In the genomic region with DNA sequence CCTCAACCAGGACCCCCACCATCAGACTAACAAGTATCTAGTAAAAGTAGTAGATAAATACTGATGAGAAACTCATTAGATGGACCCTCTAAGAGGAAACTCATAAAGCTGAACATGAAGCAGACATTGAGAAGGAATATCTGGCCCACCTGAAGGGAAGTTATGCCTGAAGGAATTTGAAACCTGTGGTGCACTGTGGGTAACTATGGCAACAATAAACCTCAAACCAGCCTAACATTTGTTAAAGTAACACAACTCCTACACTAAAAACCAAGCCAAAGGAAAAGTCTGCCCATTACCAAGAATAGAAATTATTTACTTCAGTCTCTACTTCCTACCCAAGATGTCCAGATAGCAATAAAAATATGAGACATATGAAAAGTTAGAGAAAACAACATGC, we compare ENCODE assay signal across 21 cellular contexts. TPM values are rescaled to one million over a fixed set of nuclear protein-coding genes. Genes with fewer than 3 reads are reported as not detected.
A peak's percentile ranks its signal among the peaks of the same experiment; 100 is the strongest.
DNase-seq lines count a peak whose midpoint lies in the region; ATAC-seq, FAIRE-seq and TF ChIP-seq lines count a peak whose summit lies in the region.
"Had no signal": no experiment of that assay in that cellular context is flagged by ENCODE, and none has a peak within 500 bp of the region (broad histone marks: within the 10 kb centered on the region; RNA-seq: fewer than 3 reads in every experiment).

No MANE protein-coding gene starts in this region.

- intact Hi-C loops in CD4-positive, alpha-beta T cell (cut with DNase I, micrococcal nuclease), result no loop called here

- H4K20me1 ChIP-seq in astrocyte (ENCODE audit: insufficient read depth, low read length), result no peaks in the 10 kb centered on the region
- H4K20me1 ChIP-seq: BLaER1 treated with 17β-estradiol and CSF1 and Interleukin-3, amounts not matched to agents 10 nM and 100 nM had no signal

- H3K36me3 ChIP-seq in astrocyte (ENCODE audit: insufficient read depth, low read length), result no peaks in the 10 kb centered on the region
- H3K36me3 ChIP-seq: SJCRH30 had no signal

- H3K9ac ChIP-seq in astrocyte (ENCODE audit: low read length), result no peak overlapping the region
- H3K9ac ChIP-seq: BLaER1 treated with 17β-estradiol and CSF1 and Interleukin-3, amounts not matched to agents 10 nM and 100 nM had no signal

- H3K9me3 ChIP-seq in astrocyte (ENCODE audit: insufficient read depth, low read depth, low read length), result no peaks in the 10 kb centered on the region
- no peaks in the 10 kb centered on the region for H3K9me3 ChIP-seq in CD4-positive, alpha-beta T cell (ENCODE audit: control insufficient read depth, low read length)
- H3K9me3 ChIP-seq: A549, SJCRH30 had no signal

- H3K27ac Mint-ChIP-seq in astrocyte (ENCODE audit: unreplicated experiment) (no peak overlapping the region), naive B cell (peak overlapping the region in 4 of 6 donors; percentile 5 to 47 (median 20))
- no peak overlapping the region for H3K27ac Mint-ChIP-seq in CD4-positive, alpha-beta T cell

- H3K27ac ChIP-seq in astrocyte (ENCODE audit: low read depth, low read length), result no peak overlapping the region
- no peak overlapping the region for H3K27ac ChIP-seq in CD4-positive, alpha-beta T cell (ENCODE audit: low read depth, low read length)
- H3K27ac ChIP-seq: A549; BLaER1 treated with 17β-estradiol and CSF1 and Interleukin-3, amounts not matched to agents 10 nM and 100 nM; PC-9; SJCRH30 had no signal

- POLR2A ChIA-PET in CD4-positive, alpha-beta T cell (lab: Charles Lee), result no interaction called here

- no peaks in the 10 kb centered on the region for H3K79me2 ChIP-seq in astrocyte (ENCODE audit: insufficient read depth, low read length)

- TF ChIP-seq CTCF in HFF-Myc (IDR thresholded peaks at IDR 0.05; ENCODE audit: low read depth, low read length, missing control alignments) (no peak), astrocyte (IDR thresholded peaks at IDR 0.05; ENCODE audit: insufficient read depth, low read depth, low read length) (no peak)
- TF ChIP-seq CTCF in CD4-positive, alpha-beta T cell (IDR thresholded peaks at IDR 0.05), result no peak

- H3K27me3 ChIP-seq in astrocyte (ENCODE audit: insufficient read depth, low read length), result no peaks in the 10 kb centered on the region
- no peaks in the 10 kb centered on the region for H3K27me3 ChIP-seq in CD4-positive, alpha-beta T cell (ENCODE audit: control insufficient read depth, insufficient read depth, low read length)
- H3K27me3 ChIP-seq: BLaER1 treated with 17β-estradiol and CSF1 and Interleukin-3, amounts not matched to agents 10 nM and 100 nM; SJCRH30 had no signal

- H3K36me3 Mint-ChIP-seq in astrocyte (ENCODE audit: low read depth, unreplicated experiment) (peaks cover 10% of the 10 kb centered on the region), naive B cell (peaks cover 12 to 13% of the 10 kb centered on the region in 2 donors)
- peaks cover 76% of the 10 kb centered on the region for H3K36me3 Mint-ChIP-seq in CD4-positive, alpha-beta T cell (ENCODE audit: low read depth)

- H3K4me1 Mint-ChIP-seq in astrocyte (ENCODE audit: low read depth, unreplicated experiment) (peaks cover 4% of the 10 kb centered on the region), naive B cell (peaks cover 10 to 21% (median 11%) of the 10 kb centered on the region in 3 donors)
- no peaks in the 10 kb centered on the region for H3K4me1 Mint-ChIP-seq in CD4-positive, alpha-beta T cell (ENCODE audit: low read depth)

- no peak overlapping the region for H3K4me2 ChIP-seq in astrocyte (ENCODE audit: low read length)
- H3K4me2 ChIP-seq: A549; BLaER1 treated with 17β-estradiol and CSF1 and Interleukin-3, amounts not matched to agents 10 nM and 100 nM; PC-9 had no signal

- H3K4me1 ChIP-seq in astrocyte (ENCODE audit: insufficient read depth, low read length), result no peaks in the 10 kb centered on the region
- H3K4me1 ChIP-seq: A549; BLaER1 treated with 17β-estradiol and CSF1 and Interleukin-3, amounts not matched to agents 10 nM and 100 nM; SJCRH30 had no signal

- H3K4me3 ChIP-seq in HFF-Myc (replicated peaks; ENCODE audit: low read depth, low read length) (no peak overlapping the region), astrocyte (ENCODE audit: insufficient read depth, low read depth, low read length) (no peak overlapping the region)
- H3K4me3 ChIP-seq: A549; BLaER1 treated with 17β-estradiol and CSF1 and Interleukin-3, amounts not matched to agents 10 nM and 100 nM; GM12878; PC-9; SJCRH30 had no signal

- no peak for FAIRE-seq in astrocyte (lab: Jason Lieb, UNC)
- FAIRE-seq: A549, GM12878, GM18507 had no signal

- no peak for ATAC-seq in naive B cell (ENCODE audit: low read depth in 2 of 2)
- ATAC-seq in CD4-positive, alpha-beta T cell (ENCODE audit: poor library complexity), result no peak
- ATAC-seq in GM21526 (IDR thresholded peaks at IDR 0.05; ENCODE audit: low FRiP score, unreplicated experiment), result no peak
- no peak for ATAC-seq in HG03095 (IDR thresholded peaks at IDR 0.05; ENCODE audit: unreplicated experiment)
- ATAC-seq: A549, GM12878 had no signal

- H2AFZ ChIP-seq in astrocyte (ENCODE audit: low read depth, low read length), result no peak overlapping the region
- H2AFZ ChIP-seq: PC-9 had no signal

- CTCF ChIA-PET in CD4-positive, alpha-beta T cell (lab: Charles Lee), result no interaction called here

- no peaks in the 10 kb centered on the region for H3K27me3 Mint-ChIP-seq in astrocyte (ENCODE audit: low read depth, unreplicated experiment)
- no peaks in the 10 kb centered on the region for H3K27me3 Mint-ChIP-seq in naive B cell
- no peaks in the 10 kb centered on the region for H3K27me3 Mint-ChIP-seq in CD4-positive, alpha-beta T cell

- H3K9me3 Mint-ChIP-seq in astrocyte (ENCODE audit: unreplicated experiment) (peaks cover 6% of the 10 kb centered on the region), naive B cell (peaks cover 0 to 20% (median 11%) of the 10 kb centered on the region in 7 donors)
- H3K9me3 Mint-ChIP-seq in CD4-positive, alpha-beta T cell, result peaks cover 2% of the 10 kb centered on the region

- DNase-seq in HFF-Myc (ENCODE audit: extremely low read depth, low read depth) (peak; percentile 6), astrocyte (ENCODE audit: low read depth) (peak; percentile 44), glomerular visceral epithelial cell (ENCODE audit: extremely low spot score) (peak; percentile 30), naive B cell (no peak), NCI-H1436 (lab: John Stamatoyannopoulos, UW) (no peak)
- no peak for DNase-seq in CD4-positive, alpha-beta T cell
- DNase-seq: DND-41, GDM1, IMR-90, MV-4-11, NCI-H1417, NCI-H2029, NCI-H510A treated with DMSO at 0.1 percent for 48 hours, PC-9, SJCRH30 had no signal

- H3K4me3 Mint-ChIP-seq in astrocyte (ENCODE audit: unreplicated experiment) (no peak overlapping the region), naive B cell (no peak overlapping the region)
- no peak overlapping the region for H3K4me3 Mint-ChIP-seq in CD4-positive, alpha-beta T cell

RNA-seq across cellular contexts. Expression of gene KIAA1328, which starts 43.4 kb away (rescaled TPM):
- total RNA-seq in astrocyte, result 3.7 and 4.2 TPM in 2 replicates
- polyA plus RNA-seq in naive B cell (ENCODE audit: low read depth in 6 of 6), result 10 to 100 TPM; 11.6 to 19.9 (median 14.9) TPM
- 1 to 10 TPM; 8.7 to 9.4 TPM for total RNA-seq in CD4-positive, alpha-beta T cell

RNA-seq across cellular contexts. Expression of gene TPGS2, which starts 43.5 kb away (rescaled TPM):
- 127 and 138 TPM in 2 replicates for total RNA-seq in astrocyte
- polyA plus RNA-seq in naive B cell (ENCODE audit: low read depth in 6 of 6), result 10 to 100 TPM; 39.2 to 57.5 (median 52.5) TPM
- total RNA-seq in CD4-positive, alpha-beta T cell, result 10 to 100 TPM; 16.4 to 19.0 TPM

Comparison
In these comparisons a context has a peak if more than half of its experiments do, and no peak if none do; other contexts are left out.
1. DNase-seq: peak in HFF-Myc (single experiment), astrocyte (single experiment) and glomerular visceral epithelial cell (single experiment); none in naive B cell (single experiment), CD4-positive, alpha-beta T cell (0 of 10) and NCI-H1436 (single experiment).
2. H3K27ac Mint-ChIP-seq: peak in naive B cell (4 of 6); none in astrocyte (single experiment) and CD4-positive, alpha-beta T cell (single experiment).